ENCODE assay signal across 8 cellular contexts in the genomic region with DNA sequence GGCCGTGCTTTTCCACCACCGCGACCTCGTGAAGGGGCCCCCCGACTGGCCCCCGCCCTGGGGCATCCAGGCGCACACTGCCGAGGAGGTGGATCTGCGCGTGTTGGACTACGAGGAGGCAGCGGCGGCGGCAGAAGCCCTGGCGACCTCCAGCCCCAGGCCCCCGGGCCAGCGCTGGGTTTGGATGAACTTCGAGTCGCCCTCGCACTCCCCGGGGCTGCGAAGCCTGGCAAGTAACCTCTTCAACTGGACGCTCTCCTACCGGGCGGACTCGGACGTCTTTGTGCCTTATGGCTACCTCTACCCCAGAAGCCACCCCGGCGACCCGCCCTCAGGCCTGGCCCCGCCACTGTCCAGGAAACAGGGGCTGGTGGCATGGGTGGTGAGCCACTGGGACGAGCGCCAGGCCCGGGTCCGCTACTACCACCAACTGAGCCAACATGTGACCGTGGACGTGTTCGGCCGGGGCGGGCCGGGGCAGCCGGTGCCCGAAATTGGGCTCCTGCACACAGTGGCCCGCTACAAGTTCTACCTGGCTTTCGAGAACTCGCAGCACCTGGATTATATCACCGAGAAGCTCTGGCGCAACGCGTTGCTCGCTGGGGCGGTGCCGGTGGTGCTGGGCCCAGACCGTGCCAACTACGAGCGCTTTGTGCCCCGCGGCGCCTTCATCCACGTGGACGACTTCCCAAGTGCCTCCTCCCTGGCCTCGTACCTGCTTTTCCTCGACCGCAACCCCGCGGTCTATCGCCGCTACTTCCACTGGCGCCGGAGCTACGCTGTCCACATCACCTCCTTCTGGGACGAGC. TPM values are rescaled to one million over a fixed set of nuclear protein-coding genes. Genes with fewer than 3 reads are reported as not detected.
DNase-seq lines count a peak whose midpoint lies in the region; ATAC-seq and TF ChIP-seq lines count a peak whose summit lies in the region.

No MANE protein-coding gene starts in this region.

- H3K4me3 ChIP-seq in HAP-1 (peak overlapping the region; percentile 48), WI38 (ENCODE audit: low read depth, low read length) (peak overlapping the region; percentile 64), cardiac muscle cell (peak overlapping the region; percentile 27), trophoblast cell (ENCODE audit: low read depth, low read length) (peak overlapping the region; percentile 84)

- peak; percentile 4 to 45 for DNase-seq in HAP-1 (ENCODE audit: low spot score in 2 of 2)
- DNase-seq in cardiac muscle cell (ENCODE audit: low read depth in 1 of 2, low spot score in 1 of 2): peak in 1 of 2 donors; percentile 29
- DNase-seq in trophoblast cell: peak; percentile 52 to 66
- no peak for DNase-seq in effector CD4-positive, alpha-beta T cell
- no peak for DNase-seq in medulla oblongata (ENCODE audit: extremely low spot score)

- peak overlapping the region; percentile 83 for H3K14ac ChIP-seq in trophoblast cell (ENCODE audit: low read length)

- H3K27me3 ChIP-seq in HAP-1 (ENCODE audit: low read depth) (no peaks in the 10 kb centered on the region), cardiac muscle cell (peaks cover 13% of the 10 kb centered on the region), trophoblast cell (ENCODE audit: insufficient read depth, low read length) (no peaks in the 10 kb centered on the region)

- H3K36me3 ChIP-seq in HAP-1 (replicated peaks) (no peaks in the 10 kb centered on the region; the same call in none of the 2 replicates), cardiac muscle cell (no peaks in the 10 kb centered on the region), trophoblast cell (ENCODE audit: control insufficient read depth in 1 of 2, insufficient read depth in 2 of 2, low read length in 2 of 2) (no peaks in the 10 kb centered on the region)

- H4K12ac ChIP-seq in trophoblast cell (ENCODE audit: low read depth, low read length): peak overlapping the region; percentile 5

- H3K9ac ChIP-seq in trophoblast cell (ENCODE audit: low read length): peak overlapping the region; percentile 85

- H3K79me2 ChIP-seq in trophoblast cell (ENCODE audit: control insufficient read depth, insufficient read depth, low read length, poor library complexity): peaks cover 18% of the 10 kb centered on the region

- H3K27ac ChIP-seq in cardiac muscle cell (no peak overlapping the region), trophoblast cell (ENCODE audit: low read depth, low read length) (peak overlapping the region; percentile 95)

- ATAC-seq in HG03196 (IDR thresholded peaks at IDR 0.05; ENCODE audit: unreplicated experiment) (no peak), GM18505 (IDR thresholded peaks at IDR 0.05; ENCODE audit: unreplicated experiment) (no peak)

- H2AK5ac ChIP-seq in trophoblast cell (ENCODE audit: low read length): peak overlapping the region; percentile 25

- peak overlapping the region; percentile 73 for H2BK5ac ChIP-seq in trophoblast cell (ENCODE audit: low read depth, low read length, poor library complexity)

- peak overlapping the region; percentile 30 for H2BK120ac ChIP-seq in trophoblast cell (ENCODE audit: insufficient read depth, low read length, poor library complexity)

- H4K8ac ChIP-seq in trophoblast cell (ENCODE audit: low read depth, low read length): peak overlapping the region; percentile 88

- in situ Hi-C loops in HAP-1 (cut with MboI; ENCODE audit: low sequenced_read_pairs): no loop called here

- WGBS in trophoblast cell (ENCODE audit: extremely low coverage, insufficient coverage, insufficient read length): no CpG with 5 or more reads among the region's 72 CpGs

- H3K23ac ChIP-seq in trophoblast cell (ENCODE audit: low read length): no peak overlapping the region

- H3K4me2 ChIP-seq in trophoblast cell (ENCODE audit: low read length): peak overlapping the region; percentile 89

- H3K79me1 ChIP-seq in trophoblast cell (ENCODE audit: low read length): peaks cover 17% of the 10 kb centered on the region

- no peaks in the 10 kb centered on the region for H3K9me3 ChIP-seq in HAP-1
- no peaks in the 10 kb centered on the region for H3K9me3 ChIP-seq in cardiac muscle cell (ENCODE audit: low read depth)
- no peaks in the 10 kb centered on the region for H3K9me3 ChIP-seq in trophoblast cell (ENCODE audit: insufficient read depth, low read depth, low read length)

- H4K91ac ChIP-seq in trophoblast cell (ENCODE audit: low read depth, low read length): peak overlapping the region; percentile 92

- H3K4me1 ChIP-seq in HAP-1 (peaks cover 15% of the 10 kb centered on the region), cardiac muscle cell (ENCODE audit: low read depth) (peaks cover 8% of the 10 kb centered on the region), trophoblast cell (ENCODE audit: control insufficient read depth in 1 of 2, insufficient read depth in 2 of 2, low read length in 2 of 2) (peaks cover 11 to 21% of the 10 kb centered on the region in 2 experiments)

- TF ChIP-seq CTCF in WI38 (IDR thresholded peaks at IDR 0.05; ENCODE audit: low read depth, low read length) (no peak), cardiac muscle cell (IDR thresholded peaks at IDR 0.05; ENCODE audit: low read depth, low read length) (no peak)

- peak overlapping the region; percentile 37 for H2BK12ac ChIP-seq in trophoblast cell (ENCODE audit: low read length)

- TF ChIP-seq POLR2A in GM18505 (IDR thresholded peaks at IDR 0.05; ENCODE audit: borderline replicate concordance, extremely low read depth, insufficient read depth, insufficient read length): no peak

- peak overlapping the region; percentile 76 for H3K18ac ChIP-seq in trophoblast cell (ENCODE audit: low read length)

- H2AFZ ChIP-seq in trophoblast cell (ENCODE audit: insufficient read depth, low read length, poor library complexity): peak overlapping the region; percentile 84

- peak overlapping the region; percentile 71 for H3K4ac ChIP-seq in trophoblast cell (ENCODE audit: low read depth, low read length)

RNA-seq across cellular contexts. Expression of gene FUT4, which starts 1.3 kb away (rescaled TPM):
- 4.3 and 5.0 TPM in 2 replicates for total RNA-seq in cardiac muscle cell
- 2.3 and 4.3 TPM in 2 replicates for polyA plus RNA-seq in cardiac muscle cell
- polyA plus RNA-seq in trophoblast cell (2013): 4.5 and 4.8 TPM in 2 replicates

RNA-seq across cellular contexts. Expression of gene PIWIL4, which starts 22.1 kb away (rescaled TPM):
- 1.7 and 1.8 TPM in 2 replicates for total RNA-seq in cardiac muscle cell
- 0.18 and 2.3 TPM in 2 replicates for polyA plus RNA-seq in cardiac muscle cell
- 0.85 and 1.1 TPM in 2 replicates for polyA plus RNA-seq in trophoblast cell (2013)

RNA-seq across cellular contexts. Expression of gene C11orf97, which starts 32.8 kb away (rescaled TPM):
- not detected in 2 replicates for total RNA-seq in cardiac muscle cell
- not detected in 2 replicates for polyA plus RNA-seq in cardiac muscle cell
- polyA plus RNA-seq in trophoblast cell (2013): not detected in 2 replicates

RNA-seq across cellular contexts. Expression of gene ANKRD49, which starts 51.3 kb away (rescaled TPM):
- 10.4 and 12.3 TPM in 2 replicates for total RNA-seq in cardiac muscle cell
- 12.3 and 17.2 TPM in 2 replicates for polyA plus RNA-seq in cardiac muscle cell
- polyA plus RNA-seq in trophoblast cell (2013): 16.1 and 19.0 TPM in 2 replicates

RNA-seq across cellular contexts. Expression of gene MRE11, which starts 51.4 kb away (rescaled TPM):
- 11.4 and 15.1 TPM in 2 replicates for total RNA-seq in cardiac muscle cell
- 7.0 and 7.9 TPM in 2 replicates for polyA plus RNA-seq in cardiac muscle cell
- 12.4 TPM in 2 replicates for polyA plus RNA-seq in trophoblast cell (2013)

Comparison
In these comparisons a context has a peak if more than half of its experiments do, and no peak if none do; other contexts are left out.
1. DNase-seq: peak in HAP-1 (2 of 2) and trophoblast cell (2 of 2); none in effector CD4-positive, alpha-beta T cell (single experiment) and medulla oblongata (single experiment).
2. H3K4me3 ChIP-seq: peak in every context shown above with its lines; median percentile 84 in trophoblast cell; 64 in WI38; 48 in HAP-1; 27 in cardiac muscle cell.